8 cellular contexts compared by ENCODE assay signal in the genomic region with DNA sequence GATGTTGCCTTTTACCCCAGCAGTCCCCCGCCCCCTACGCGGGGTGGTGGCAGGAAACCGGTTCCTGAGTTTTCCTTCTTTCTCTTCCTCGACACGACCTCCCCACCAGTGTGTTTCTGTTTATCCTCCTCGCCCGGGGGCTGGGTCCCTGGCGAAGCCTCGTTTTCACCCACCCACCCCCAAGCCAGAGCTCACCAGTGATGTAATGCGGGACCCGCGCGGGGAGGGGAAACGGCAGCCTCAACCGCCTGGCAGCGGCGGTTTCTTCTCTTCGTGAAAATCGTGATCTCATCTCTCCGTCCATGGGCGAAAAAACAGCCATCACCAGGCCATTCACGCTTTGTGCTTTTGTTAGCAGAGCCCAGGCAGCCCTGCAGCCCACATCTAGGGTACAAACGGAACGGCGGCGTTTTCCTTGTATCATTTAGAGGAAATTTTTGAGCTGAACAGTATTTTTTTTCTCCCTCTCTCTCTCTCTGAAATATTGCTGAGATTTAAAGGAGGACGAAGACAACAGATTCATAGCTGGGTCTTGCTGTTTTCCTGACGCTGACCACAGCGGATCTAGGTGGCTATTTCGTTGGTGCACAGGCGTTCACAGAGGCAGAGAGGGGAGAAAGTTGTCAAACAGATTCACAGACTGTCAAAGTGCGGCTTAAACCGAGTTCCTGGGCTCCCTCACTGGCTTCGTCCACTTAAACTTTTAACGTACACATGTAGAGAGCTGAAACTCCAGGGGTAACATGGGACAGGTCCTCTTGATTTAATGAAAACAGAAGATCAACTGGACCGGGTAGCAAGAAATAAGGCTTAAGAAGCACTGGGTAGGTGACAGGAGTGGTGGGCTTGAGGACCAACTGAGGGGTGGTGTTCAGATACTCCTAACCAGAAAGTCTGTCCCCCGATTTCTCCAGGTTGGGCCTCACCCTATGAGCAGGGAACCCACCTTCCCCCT. TPM values are rescaled to one million over a fixed set of nuclear protein-coding genes. Genes with fewer than 3 reads are reported as not detected.
DNase-seq lines count a peak whose midpoint lies in the region; ATAC-seq and TF ChIP-seq lines count a peak whose summit lies in the region.

No MANE protein-coding gene starts in this region.

- no peak for TF ChIP-seq CTCF in mucosa of descending colon (IDR thresholded peaks at IDR 0.05)

- DNase-seq in NCI-H146 (lab: John Stamatoyannopoulos, UW) (peak; percentile 53), mucosa of descending colon (peak in 2 of 3 donors; percentile 41 to 54), NCI-H2107 (lab: John Stamatoyannopoulos, UW) (no peak), NAMALWA (ENCODE audit: low spot score) (no peak), NCI-H345 (lab: John Stamatoyannopoulos, UW) (no peak)

- H3K4me1 ChIP-seq in mucosa of descending colon (ENCODE audit: low read depth): peaks cover 21% of the 10 kb centered on the region

- intact Hi-C loops in mucosa of descending colon (cut with DNase I, micrococcal nuclease): loop anchor here in 1 of 2 donors (10.0 kb wide), 1 partner anchor 294 kb away; no protein-coding TSS in a partner anchor

- ATAC-seq in mucosa of descending colon (no peak), HG02973 (IDR thresholded peaks at IDR 0.05; ENCODE audit: unreplicated experiment) (no peak)

- H3K36me3 ChIP-seq in mucosa of descending colon (ENCODE audit: low read depth): no peaks in the 10 kb centered on the region

- no peaks in the 10 kb centered on the region for H3K9me3 ChIP-seq in mucosa of descending colon

- peak overlapping the region; percentile 69 for H3K27ac ChIP-seq in cingulate gyrus (ENCODE audit: low read depth, low read length)

- peak overlapping the region; percentile 65; the same call in 1 of the 2 replicates for H3K4me3 ChIP-seq in GM08714 (ENCODE audit: low read length)
- H3K4me3 ChIP-seq in mucosa of descending colon: no peak overlapping the region

RNA-seq across cellular contexts. Expression of a gene that starts 21.9 kb away (rescaled TPM):
- total RNA-seq in mucosa of descending colon: not detected

Comparison
In these comparisons a context has a peak if more than half of its experiments do, and no peak if none do; other contexts are left out.
1. DNase-seq: peak in NCI-H146 (single experiment) and mucosa of descending colon (2 of 3); none in NCI-H2107 (single experiment), NAMALWA (single experiment) and NCI-H345 (single experiment).